21 cellular contexts compared by ENCODE assay signal in the genomic region with DNA sequence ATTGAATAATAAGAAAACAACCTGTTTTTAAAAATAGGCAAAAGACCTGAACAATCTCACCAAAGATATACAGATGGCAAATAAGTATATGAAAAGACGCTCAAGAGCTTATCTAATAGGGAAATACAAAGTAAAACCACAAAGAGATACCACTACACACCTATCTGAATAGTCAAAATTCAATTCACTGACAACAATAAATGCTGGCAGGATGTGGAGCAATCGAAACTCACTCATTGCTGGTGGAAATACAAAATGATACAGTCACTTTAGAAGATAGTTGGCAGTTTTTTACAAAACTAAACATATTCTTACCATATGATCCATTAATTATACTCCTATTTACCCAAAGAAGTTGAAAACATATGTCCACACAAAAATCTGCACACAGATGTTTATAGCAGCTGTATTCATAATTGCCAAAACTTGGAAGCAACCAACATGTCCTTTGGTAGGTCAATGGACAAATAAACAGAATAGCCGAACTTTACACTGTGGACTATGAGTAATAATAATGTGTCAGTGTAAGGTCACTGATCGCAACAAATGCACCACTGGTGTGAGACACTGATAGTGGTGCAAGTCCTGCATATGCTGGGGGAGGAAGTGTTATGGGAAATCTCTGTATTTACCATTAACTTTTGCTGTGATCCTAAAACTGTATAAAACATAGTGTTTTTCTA. TPM values are rescaled to one million over a fixed set of nuclear protein-coding genes. Genes with fewer than 3 reads are reported as not detected.
A peak's percentile ranks its signal among the peaks of the same experiment; 100 is the strongest.
DNase-seq lines count a peak whose midpoint lies in the region; ATAC-seq, FAIRE-seq and TF ChIP-seq lines count a peak whose summit lies in the region.
"Had no signal": no experiment of that assay in that cellular context is flagged by ENCODE, and none has a peak within 500 bp of the region (broad histone marks: within the 10 kb centered on the region; RNA-seq: fewer than 3 reads in every experiment).

No MANE protein-coding gene starts in this region.

- H3K27ac ChIP-seq in astrocyte (ENCODE audit: low read depth, low read length) (no peak overlapping the region), right lobe of liver (no peak overlapping the region), PC-3 (ENCODE audit: low read length) (no peak overlapping the region)
- H3K27ac ChIP-seq: HL-60 had no signal

- H3K27me3 Mint-ChIP-seq in activated T-cell treated with anti-CD3 and anti-CD28 coated beads, Interleukin-2, amount 50 U/mL, for 72 hours (ENCODE audit: low read depth): no peaks in the 10 kb centered on the region
- no peaks in the 10 kb centered on the region for H3K27me3 Mint-ChIP-seq in activated T-cell treated with anti-CD3 and anti-CD28 coated beads, Interleukin-2, amount 50 U/mL, for 4 hours (ENCODE audit: low read depth)
- no peaks in the 10 kb centered on the region for H3K27me3 Mint-ChIP-seq in astrocyte (ENCODE audit: low read depth, unreplicated experiment)

- H3F3A ChIP-seq in PC-3 (ENCODE audit: low read length, unreplicated experiment): no peaks in the 10 kb centered on the region

- H3K9ac ChIP-seq in astrocyte (ENCODE audit: low read length) (no peak overlapping the region), PC-3 (ENCODE audit: low read length) (no peak overlapping the region)

- no peak for TF ChIP-seq POLR2A in right lobe of liver (IDR thresholded peaks at IDR 0.05)

- CTCF ChIA-PET in PC-3 (lab: Charles Lee): no interaction called here

- H3K36me3 ChIP-seq in astrocyte (ENCODE audit: insufficient read depth, low read length) (no peaks in the 10 kb centered on the region), right lobe of liver (peaks cover 0 to 4% (median 2%) of the 10 kb centered on the region in 4 donors), PC-3 (ENCODE audit: low read depth, low read length) (no peaks in the 10 kb centered on the region), BE2C (peaks cover 7% of the 10 kb centered on the region)

- peak overlapping the region; percentile 79 for H3K27ac Mint-ChIP-seq in activated T-cell treated with anti-CD3 and anti-CD28 coated beads, Interleukin-2, amount 50 U/mL, for 72 hours
- H3K27ac Mint-ChIP-seq in astrocyte (ENCODE audit: unreplicated experiment): no peak overlapping the region

- H4K20me1 ChIP-seq in astrocyte (ENCODE audit: insufficient read depth, low read length): peaks cover 44% of the 10 kb centered on the region
- no peaks in the 10 kb centered on the region for H4K20me1 ChIP-seq in PC-3 (ENCODE audit: low read length)

- WGBS in right lobe of liver (ENCODE audit: insufficient coverage, low coverage, low lambda C conversion rate, missing lambda C conversion rate): 79% methylated on average over 4 of the region's 4 CpGs

- peak; percentile 37 for FAIRE-seq in astrocyte (lab: Jason Lieb, UNC)
- FAIRE-seq: G401.6 had no signal

- no peak for DNase-seq in activated T-cell treated with anti-CD3 and anti-CD28 coated beads, Interleukin-2, amount 50 U/mL, for 72 hours
- no peak for DNase-seq in activated T-cell treated with anti-CD3 and anti-CD28 coated beads, Interleukin-2, amount 50 U/mL, for 4 hours
- DNase-seq in astrocyte (ENCODE audit: low read depth): no peak
- peak; percentile 63 for DNase-seq in fibroblast of mammary gland (ENCODE audit: low read depth)
- DNase-seq in right lobe of liver: no peak
- DNase-seq in PC-3: no peak
- no peak for DNase-seq in BE2C
- DNase-seq: 8988T, COR-L47, DMS 273 treated with DMSO at 0.1 percent for 48 hours, DND-41, GOT3, NCI-H1105 treated with DMSO at 0.1 percent for 48 hours, NCI-H1694 treated with DMSO at 0.1 percent for 48 hours, NCI-H2107, NCI-H510A, NCI-H774, Right ventricle myocardium superior had no signal

- H3K9me2 ChIP-seq in PC-3 (replicated peaks; ENCODE audit: low read length): no peaks in the 10 kb centered on the region

- H2AFZ ChIP-seq in astrocyte (ENCODE audit: low read depth, low read length) (no peak overlapping the region), PC-3 (ENCODE audit: low read length) (no peak overlapping the region)

- H3K36me3 Mint-ChIP-seq in activated T-cell treated with anti-CD3 and anti-CD28 coated beads, Interleukin-2, amount 50 U/mL, for 72 hours (ENCODE audit: insufficient read depth in 2 of 2): peaks cover 5 to 25% of the 10 kb centered on the region in 2 donors
- peaks cover 61% of the 10 kb centered on the region for H3K36me3 Mint-ChIP-seq in activated T-cell treated with anti-CD3 and anti-CD28 coated beads, Interleukin-2, amount 50 U/mL, for 4 hours (ENCODE audit: insufficient read depth)
- H3K36me3 Mint-ChIP-seq in astrocyte (ENCODE audit: low read depth, unreplicated experiment): peaks cover 21% of the 10 kb centered on the region

- intact Hi-C loops in right lobe of liver (cut with DNase I): no loop called here
- intact Hi-C loops in PC-3 (cut with micrococcal nuclease): no loop called here

- no peak for ATAC-seq in activated T-cell treated with anti-CD3 and anti-CD28 coated beads, Interleukin-2, amount 50 U/mL, for 72 hours (replicated peaks in 1 of 2)
- ATAC-seq in activated T-cell treated with anti-CD3 and anti-CD28 coated beads, Interleukin-2, amount 50 U/mL, for 4 hours: no peak
- ATAC-seq in right lobe of liver (peak in 3 of 4 donors; percentile 49 to 93 (median 84)), PC-3 (no peak), HG02763 (IDR thresholded peaks at IDR 0.05; ENCODE audit: unreplicated experiment) (no peak)

- H3K4me1 Mint-ChIP-seq in activated T-cell treated with anti-CD3 and anti-CD28 coated beads, Interleukin-2, amount 50 U/mL, for 72 hours (ENCODE audit: low read depth): no peaks in the 10 kb centered on the region
- H3K4me1 Mint-ChIP-seq in activated T-cell treated with anti-CD3 and anti-CD28 coated beads, Interleukin-2, amount 50 U/mL, for 4 hours (ENCODE audit: low read depth): peaks cover 23% of the 10 kb centered on the region
- H3K4me1 Mint-ChIP-seq in astrocyte (ENCODE audit: low read depth, unreplicated experiment): no peaks in the 10 kb centered on the region

- no peaks in the 10 kb centered on the region for H3K4me1 ChIP-seq in astrocyte (ENCODE audit: insufficient read depth, low read length)
- H3K4me1 ChIP-seq in right lobe of liver: no peaks in the 10 kb centered on the region
- H3K4me1 ChIP-seq in PC-3 (ENCODE audit: insufficient read depth, low read length): no peaks in the 10 kb centered on the region
- no peaks in the 10 kb centered on the region for H3K4me1 ChIP-seq in BE2C

- H3K4me2 ChIP-seq in astrocyte (ENCODE audit: low read length) (no peak overlapping the region), PC-3 (ENCODE audit: low read length) (no peak overlapping the region)

- H3K27me3 ChIP-seq in astrocyte (ENCODE audit: insufficient read depth, low read length): no peaks in the 10 kb centered on the region
- no peaks in the 10 kb centered on the region for H3K27me3 ChIP-seq in right lobe of liver
- H3K27me3 ChIP-seq in PC-3 (ENCODE audit: low read length): no peaks in the 10 kb centered on the region
- no peaks in the 10 kb centered on the region for H3K27me3 ChIP-seq in BE2C

- H3K9me3 ChIP-seq in astrocyte (ENCODE audit: insufficient read depth, low read depth, low read length) (no peaks in the 10 kb centered on the region), right lobe of liver (peaks cover 0 to 6% (median 0%) of the 10 kb centered on the region in 4 donors), PC-3 (ENCODE audit: low read length) (no peaks in the 10 kb centered on the region), BE2C (no peaks in the 10 kb centered on the region; the same call in 1 of the 2 replicates)

- no TSS peak for BruUV-seq in PC-3 (replicated peaks; lab: Mats Ljungman, UMichigan)

- no peaks in the 10 kb centered on the region for H3K9me3 Mint-ChIP-seq in activated T-cell treated with anti-CD3 and anti-CD28 coated beads, Interleukin-2, amount 50 U/mL, for 72 hours
- H3K9me3 Mint-ChIP-seq in activated T-cell treated with anti-CD3 and anti-CD28 coated beads, Interleukin-2, amount 50 U/mL, for 4 hours: peaks cover 4% of the 10 kb centered on the region
- no peaks in the 10 kb centered on the region for H3K9me3 Mint-ChIP-seq in astrocyte (ENCODE audit: unreplicated experiment)

- H3K4me3 ChIP-seq in astrocyte (ENCODE audit: insufficient read depth, low read depth, low read length) (no peak overlapping the region), fibroblast of mammary gland (ENCODE audit: control insufficient read depth, low read depth, low read length) (no peak overlapping the region), right lobe of liver (no peak overlapping the region), PC-3 (ENCODE audit: low read length) (no peak overlapping the region), BE2C (ENCODE audit: low read depth, low read length) (no peak overlapping the region)

- no peak for TF ChIP-seq CTCF in astrocyte (IDR thresholded peaks at IDR 0.05; ENCODE audit: insufficient read depth, low read depth, low read length)
- TF ChIP-seq CTCF in fibroblast of mammary gland (conservative IDR thresholded peaks at IDR 0.05; ENCODE audit: control insufficient read depth, insufficient read depth, low read depth, low read length): no peak
- TF ChIP-seq CTCF in right lobe of liver (IDR thresholded peaks at IDR 0.05): no peak
- TF ChIP-seq CTCF in PC-3 (conservative IDR thresholded peaks at IDR 0.05; ENCODE audit: low read depth, low read length): no peak
- TF ChIP-seq CTCF in BE2C (IDR thresholded peaks at IDR 0.05; ENCODE audit: low read depth, low read length): no peak

- H3K79me2 ChIP-seq in astrocyte (ENCODE audit: insufficient read depth, low read length): peaks cover 75% of the 10 kb centered on the region
- 0 out of 2 replicates have a peak, but pooled peaks cover 3% of the 10 kb centered on the region for H3K79me2 ChIP-seq in PC-3 (ENCODE audit: low read length)

- POLR2A ChIA-PET in PC-3 (lab: Charles Lee; ENCODE audit: unreplicated experiment): no interaction called here

- H3K4me3 Mint-ChIP-seq in activated T-cell treated with anti-CD3 and anti-CD28 coated beads, Interleukin-2, amount 50 U/mL, for 72 hours: no peak overlapping the region
- no peak overlapping the region for H3K4me3 Mint-ChIP-seq in activated T-cell treated with anti-CD3 and anti-CD28 coated beads, Interleukin-2, amount 50 U/mL, for 4 hours
- no peak overlapping the region for H3K4me3 Mint-ChIP-seq in astrocyte (ENCODE audit: unreplicated experiment)

RNA-seq across cellular contexts. Expression of a gene that starts 20.8 kb away (rescaled TPM):
- 10 to 100 TPM; 39.6 to 48.3 TPM for total RNA-seq in activated T-cell treated with anti-CD3 and anti-CD28 coated beads, Interleukin-2, amount 50 U/mL, for 72 hours
- total RNA-seq in activated T-cell treated with anti-CD3 and anti-CD28 coated beads, Interleukin-2, amount 50 U/mL, for 4 hours: 10 to 100 TPM; 52.2 to 59.7 (median 56.1) TPM
- total RNA-seq in astrocyte: 39.6 and 40.8 TPM in 2 replicates
- total RNA-seq in right lobe of liver: 10 to 100 TPM; 20.3 to 52.8 (median 50.3) TPM
- 9.5 and 14.0 TPM in 2 replicates for total RNA-seq in PC-3 (2014; rRNA removed)
- 32.1 TPM for polyA plus RNA-seq in BE2C (2012; ENCODE audit: insufficient read depth, insufficient read length, low read depth)

Comparison
In these comparisons a context has a peak if more than half of its experiments do, and no peak if none do; other contexts are left out.
1. ATAC-seq: peak in right lobe of liver (3 of 4); none in activated T-cell treated with anti-CD3 and anti-CD28 coated beads, Interleukin-2, amount 50 U/mL, for 72 hours (0 of 2), activated T-cell treated with anti-CD3 and anti-CD28 coated beads, Interleukin-2, amount 50 U/mL, for 4 hours (0 of 2), PC-3 (single experiment) and HG02763 (single experiment).